Comparison of ENCODE assay signal across 26 cellular contexts in the genomic region with DNA sequence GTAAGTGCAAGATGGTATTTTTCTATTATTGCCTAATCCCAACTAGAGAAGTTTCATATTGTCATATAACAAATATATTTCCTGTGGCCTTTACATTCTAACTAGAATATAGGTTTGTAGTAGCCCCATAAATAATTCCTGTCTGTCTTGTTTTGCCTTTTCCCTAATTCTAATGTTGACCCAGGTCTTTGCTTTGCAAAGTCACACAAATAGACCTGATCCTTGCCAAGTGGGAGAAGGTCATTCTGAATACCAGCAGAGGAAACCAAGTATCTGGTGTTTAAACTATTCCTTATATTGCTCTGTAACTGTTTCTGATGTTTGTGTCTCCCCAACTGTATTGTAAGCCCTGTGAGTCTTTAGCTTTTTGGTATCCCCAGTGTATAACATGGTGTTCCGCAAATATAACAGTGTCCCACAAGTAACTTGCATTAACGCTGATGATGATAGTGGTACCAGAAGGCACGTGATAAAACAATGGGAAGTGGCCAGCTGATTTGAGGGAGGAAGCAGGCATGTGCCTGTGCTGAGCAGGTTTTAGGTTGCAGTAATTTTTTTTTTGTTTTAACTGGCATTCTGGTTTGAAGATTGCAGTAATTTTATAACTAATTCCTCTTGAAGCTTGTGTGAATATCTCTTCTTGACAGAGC. TPM values are rescaled to one million over a fixed set of nuclear protein-coding genes. Genes with fewer than 3 reads are reported as not detected.
DNase-seq lines count a peak whose midpoint lies in the region; ATAC-seq, FAIRE-seq and TF ChIP-seq lines count a peak whose summit lies in the region.
"Had no signal": no experiment of that assay in that cellular context is flagged by ENCODE, and none has a peak within 500 bp of the region (broad histone marks: within the 10 kb centered on the region; RNA-seq: fewer than 3 reads in every experiment).

No MANE protein-coding gene starts in this region.

- H2AFZ ChIP-seq in endothelial cell of umbilical vein (ENCODE audit: low read depth, low read length), result no peak overlapping the region
- H2AFZ ChIP-seq in HepG2 (ENCODE audit: low read length), result no peak overlapping the region
- H2AFZ ChIP-seq: GM23248, neural progenitor cell had no signal

- no peaks in the 10 kb centered on the region for H3K9me3 ChIP-seq in breast epithelium
- H3K9me3 ChIP-seq in endothelial cell of umbilical vein (replicated peaks; ENCODE audit: control insufficient read depth, insufficient read depth, low read length), result no peaks in the 10 kb centered on the region
- H3K9me3 ChIP-seq in HepG2 (ENCODE audit: low read length), result no peaks in the 10 kb centered on the region

- H3K27ac ChIP-seq in breast epithelium, result no peak overlapping the region
- no peak overlapping the region for H3K27ac ChIP-seq in endothelial cell of umbilical vein (ENCODE audit: insufficient read depth, low read depth, low read length)
- H3K27ac ChIP-seq in HepG2 (ENCODE audit: extremely low read length, insufficient read depth, low read length), result no peak overlapping the region
- H3K27ac ChIP-seq in urinary bladder (ENCODE audit: low read depth), result peak overlapping the region; percentile 18
- H3K27ac ChIP-seq: GM23248, neural progenitor cell had no signal

- TF ChIP-seq EP300 in HepG2 (IDR thresholded peaks at IDR 0.05; ENCODE audit: low read depth in 2 of 2, low read length in 2 of 2) (no peak), HepG2 (CRISPR knock-in tag; IDR thresholded peaks at IDR 0.05; ENCODE audit: borderline replicate concordance) (no peak)

- H3K27me3 Mint-ChIP-seq in MCF 10A (ENCODE audit: insufficient read depth, unreplicated experiment), result no peaks in the 10 kb centered on the region
- H3K27me3 Mint-ChIP-seq: activated T-cell treated with anti-CD3 and anti-CD28 coated beads, Interleukin-2, amount 50 U/mL, for 24 hours; CD4-positive, alpha-beta memory T cell had no signal

- BruUV-seq in MCF 10A (replicated peaks; lab: Mats Ljungman, UMichigan) (no TSS peak), endothelial cell of umbilical vein (replicated peaks; lab: Mats Ljungman, UMichigan) (no TSS peak), HepG2 (replicated peaks; lab: Mats Ljungman, UMichigan) (TSS peak; percentile 22)

- no peak for TF ChIP-seq CTCF in MCF 10A (IDR thresholded peaks at IDR 0.05; ENCODE audit: unreplicated experiment)
- TF ChIP-seq CTCF in breast epithelium (IDR thresholded peaks at IDR 0.05), result no peak
- no peak for TF ChIP-seq CTCF in endothelial cell of umbilical vein (IDR thresholded peaks at IDR 0.05; ENCODE audit: extremely low read depth in 1 of 2, insufficient read depth in 1 of 2, low read depth in 1 of 2, low read length in 2 of 2)
- TF ChIP-seq CTCF in HepG2 (CRISPR knock-in tag; IDR thresholded peaks at IDR 0.05), result no peak

- H3K4me3 ChIP-seq in breast epithelium (no peak overlapping the region), endothelial cell of umbilical vein (replicated peaks in 1 of 3; ENCODE audit: insufficient read depth in 1 of 3, low read depth in 1 of 3, low read length in 3 of 3) (no peak overlapping the region), HepG2 (replicated peaks in 1 of 3; ENCODE audit: insufficient read depth in 1 of 3, low read depth in 2 of 3, low read length in 3 of 3) (no peak overlapping the region), urinary bladder (ENCODE audit: low read depth, low read length) (no peak overlapping the region)
- H3K4me3 ChIP-seq: GM23248, neural progenitor cell had no signal

- H3K9me3 Mint-ChIP-seq in MCF 10A (ENCODE audit: unreplicated experiment), result no peaks in the 10 kb centered on the region
- H3K9me3 Mint-ChIP-seq: activated T-cell treated with anti-CD3 and anti-CD28 coated beads, Interleukin-2, amount 50 U/mL, for 24 hours; CD4-positive, alpha-beta memory T cell; neural progenitor cell had no signal

- CTCF ChIA-PET in MCF 10A (lab: Yijun Ruan, JAX), result interaction anchor here (0.7 to 0.9 kb wide), 2 partner anchors 8 to 10 kb away, joined by 3 to 4 read pairs; no protein-coding TSS in a partner anchor
- CTCF ChIA-PET in endothelial cell of umbilical vein (lab: Charles Lee), result no interaction called here
- CTCF ChIA-PET in HepG2 (lab: Yijun Ruan, JAX; ENCODE audit: low intra/inter-chr PET ratio, low total read pairs), result no interaction called here

- H3K9me1 ChIP-seq in endothelial cell of umbilical vein (replicated peaks; ENCODE audit: control insufficient read depth, extremely low read depth, insufficient read depth, low read length), result no peaks in the 10 kb centered on the region

- H3K4me3 Mint-ChIP-seq in MCF 10A (ENCODE audit: unreplicated experiment), result no peak overlapping the region
- H3K4me3 Mint-ChIP-seq: activated T-cell treated with anti-CD3 and anti-CD28 coated beads, Interleukin-2, amount 50 U/mL, for 24 hours; CD4-positive, alpha-beta memory T cell; neural progenitor cell had no signal

- POLR2A ChIA-PET in MCF 10A (lab: Yijun Ruan, JAX), result interaction anchor here (0.6 to 2.1 kb wide), 6 partner anchors 9 to 522 kb away, joined by 3 to 6 read pairs (median 4); no protein-coding TSS in a partner anchor
- POLR2A ChIA-PET in endothelial cell of umbilical vein (lab: Charles Lee), result no interaction called here
- POLR2A ChIA-PET in HepG2 (lab: Yijun Ruan, JAX), result interaction anchor here (4.3 kb wide), 1 partner anchor 11 kb away, joined by 16 read pairs; the partner anchor contains the start of genes HADHA and HADHB

- H3K27me3 ChIP-seq in breast epithelium (no peaks in the 10 kb centered on the region), endothelial cell of umbilical vein (ENCODE audit: control insufficient read depth in 2 of 2, insufficient read depth in 2 of 2, low read length in 2 of 2) (no peaks in the 10 kb centered on the region), HepG2 (ENCODE audit: control insufficient read depth in 1 of 2, insufficient read depth in 2 of 2, low read length in 2 of 2) (no peaks in the 10 kb centered on the region)
- H3K27me3 ChIP-seq: neural progenitor cell had no signal

- no peak for TF ChIP-seq POLR2A in breast epithelium (IDR thresholded peaks at IDR 0.05)
- TF ChIP-seq POLR2A in endothelial cell of umbilical vein (IDR thresholded peaks at IDR 0.05; ENCODE audit: low read depth, low read length), result no peak
- no peak for TF ChIP-seq POLR2A in HepG2 (IDR thresholded peaks at IDR 0.05; ENCODE audit: insufficient read depth in 1 of 2, low read depth in 2 of 2, low read length in 2 of 2)

- H3K79me2 ChIP-seq in endothelial cell of umbilical vein (ENCODE audit: control insufficient read depth, insufficient read depth, low read length), result peaks cover 24% of the 10 kb centered on the region
- peaks cover 34% of the 10 kb centered on the region for H3K79me2 ChIP-seq in HepG2 (ENCODE audit: insufficient read depth, low read length)

- no peaks in the 10 kb centered on the region for H3K4me1 Mint-ChIP-seq in MCF 10A (ENCODE audit: insufficient read depth, unreplicated experiment)
- H3K4me1 Mint-ChIP-seq: neural progenitor cell had no signal

- DNase-seq in MCF 10A (ENCODE audit: unreplicated experiment) (no peak), breast epithelium (ENCODE audit: low spot score in 2 of 2) (no peak), endothelial cell of umbilical vein (ENCODE audit: low read depth, low spot score) (peak; percentile 26), HepG2 (ENCODE audit: low spot score) (no peak), globus pallidus (ENCODE audit: low spot score) (no peak), NCI-H2171 (lab: John Stamatoyannopoulos, UW) (no peak)
- DNase-seq: 8988T; activated CD4-positive, alpha-beta T cell treated with anti-CD3 and anti-CD28 coated beads for 4 hours; activated CD8-positive, alpha-beta memory T cell treated with anti-CD3 and anti-CD28 coated beads for 24 hours; activated gamma-delta T cell; activated T-cell treated with anti-CD3 and anti-CD28 coated beads, Interleukin-2, amount 50 U/mL, for 24 hours; CD4-positive, alpha-beta memory T cell; cerebellar nuclear complex; GM23248; MM.1S; NCI-H1417; NCI-H2029 treated with DMSO at 0.1 percent for 48 hours; NCI-H226; NCI-H69; stimulated activated naive CD4-positive, alpha-beta T cell; T-helper 1 cell had no signal

- WGBS in HepG2 (ENCODE audit: low lambda C conversion rate), result 100% methylated on average over 3 of the region's 3 CpGs
- 62% methylated on average over 3 of the region's 3 CpGs for WGBS in urinary bladder

- no peak for TF ChIP-seq RAD21 in HepG2 (CRISPR knock-in tag; IDR thresholded peaks at IDR 0.05)

- H3K36me3 Mint-ChIP-seq in MCF 10A (ENCODE audit: insufficient read depth, unreplicated experiment), result peaks cover 59% of the 10 kb centered on the region

- no peak for FAIRE-seq in endothelial cell of umbilical vein (lab: Jason Lieb, UNC)
- FAIRE-seq in HepG2 (lab: Jason Lieb, UNC), result no peak
- FAIRE-seq: keratinocyte, urothelium cell line had no signal

- ATAC-seq in HepG2 (no peak), HG02588 (IDR thresholded peaks at IDR 0.05; ENCODE audit: unreplicated experiment) (no peak)

- no peak overlapping the region for H3K9ac ChIP-seq in endothelial cell of umbilical vein (replicated peaks; ENCODE audit: extremely low read depth, insufficient read depth, low read length)
- no peak overlapping the region for H3K9ac ChIP-seq in HepG2 (ENCODE audit: insufficient read depth, low read depth, low read length)
- H3K9ac ChIP-seq: GM23248, neural progenitor cell had no signal

- H3K27ac Mint-ChIP-seq in MCF 10A (ENCODE audit: low read depth, unreplicated experiment), result peak overlapping the region; percentile 28
- H3K27ac Mint-ChIP-seq: activated T-cell treated with anti-CD3 and anti-CD28 coated beads, Interleukin-2, amount 50 U/mL, for 24 hours; CD4-positive, alpha-beta memory T cell; neural progenitor cell had no signal

- in situ Hi-C loops in HepG2 (cut with HindIII; ENCODE audit: extremely low pct_ligation_motif_present, low pct_unique_long_range_greater_than_20kb), result no loop called here

- H3K4me2 ChIP-seq in endothelial cell of umbilical vein (ENCODE audit: insufficient read depth, low read length) (no peak overlapping the region), HepG2 (ENCODE audit: low read depth, low read length) (no peak overlapping the region)
- H3K4me2 ChIP-seq: neural progenitor cell had no signal

- intact Hi-C loops in MCF 10A (cut with micrococcal nuclease), result no loop called here
- intact Hi-C loops in breast epithelium (cut with DNase I; ENCODE audit: low total_unique reads), result no loop called here
- intact Hi-C loops in endothelial cell of umbilical vein (cut with micrococcal nuclease), result no loop called here
- intact Hi-C loops in HepG2 (cut with micrococcal nuclease; ENCODE audit: unreplicated experiment), result no loop called here

- H3K36me3 ChIP-seq in breast epithelium (no peaks in the 10 kb centered on the region), endothelial cell of umbilical vein (ENCODE audit: control insufficient read depth in 2 of 2, extremely low read depth in 1 of 2, insufficient read depth in 2 of 2, low read length in 2 of 2) (peaks cover 0 to 8% of the 10 kb centered on the region in 2 experiments), HepG2 (replicated peaks in 1 of 2; ENCODE audit: control insufficient read depth in 1 of 2, insufficient read depth in 2 of 2, low read length in 2 of 2) (peaks cover 8 to 28% of the 10 kb centered on the region in 2 experiments), urinary bladder (ENCODE audit: insufficient read depth) (no peaks in the 10 kb centered on the region)
- H3K36me3 ChIP-seq: neural progenitor cell had no signal

- H4K20me1 ChIP-seq in endothelial cell of umbilical vein (replicated peaks; ENCODE audit: control insufficient read depth, extremely low read depth, insufficient read depth, low read length) (peaks cover 2% of the 10 kb centered on the region), HepG2 (ENCODE audit: insufficient read depth, low read length) (peaks cover 2% of the 10 kb centered on the region; the same call in 1 of the 2 replicates)

- dilution Hi-C loops in endothelial cell of umbilical vein (cut with MboI; ENCODE audit: extremely low pct_ligation_motif_present, low sequenced_read_pairs), result no loop called here

- H3K4me1 ChIP-seq in breast epithelium, result no peaks in the 10 kb centered on the region
- H3K4me1 ChIP-seq in endothelial cell of umbilical vein (ENCODE audit: control insufficient read depth, extremely low read depth, insufficient read depth, low read length), result no peaks in the 10 kb centered on the region
- H3K4me1 ChIP-seq in HepG2 (ENCODE audit: insufficient read depth, low read length), result peaks cover 30% of the 10 kb centered on the region
- no peaks in the 10 kb centered on the region for H3K4me1 ChIP-seq in urinary bladder (ENCODE audit: insufficient read depth)
- H3K4me1 ChIP-seq: neural progenitor cell had no signal

RNA-seq across cellular contexts. Expression of gene HADHB, which starts 11.1 kb away (rescaled TPM):
- 126 and 143 TPM in 2 replicates for total RNA-seq in MCF 10A (2022)
- 100 to 1,000 TPM; 139 to 157 (median 147) TPM for total RNA-seq in breast epithelium
- 85.6 and 100 TPM in 2 replicates for total RNA-seq in endothelial cell of umbilical vein
- 69.7 and 92.9 TPM in 2 replicates for polyA plus RNA-seq in endothelial cell of umbilical vein
- polyA plus RNA-seq in endothelial cell of umbilical vein (2011; cell fraction: cytosol; rRNA removed), result 77.5 and 86.2 TPM in 2 replicates
- 79.7 and 85.7 TPM in 2 replicates for polyA plus RNA-seq in endothelial cell of umbilical vein (2011; cell fraction: nucleus; rRNA removed)
- 101 and 114 TPM in 2 replicates for polyA plus RNA-seq in endothelial cell of umbilical vein (2012)
- polyA minus RNA-seq in endothelial cell of umbilical vein, result 123 and 157 TPM in 2 replicates
- 39.2 TPM for polyA minus RNA-seq in endothelial cell of umbilical vein (2011; cell fraction: cytosol; rRNA and poly(A)+ RNA removed)
- polyA minus RNA-seq in endothelial cell of umbilical vein (2011; cell fraction: nucleus; rRNA and poly(A)+ RNA removed), result 39.9 and 53.3 TPM in 2 replicates
- 238 and 304 TPM in 2 replicates for total RNA-seq in HepG2 (2016; rRNA removed; fragmentation: Illumina TruSeq; extraction: Trizol)
- total RNA-seq in HepG2 (2016; cell fraction: cytosol; rRNA removed; fragmentation: Illumina TruSeq; extraction: Trizol; ENCODE audit: low read depth), result 27.8 and 28.9 TPM in 2 replicates
- 239 and 297 TPM in 2 replicates for total RNA-seq in HepG2 (2016; cell fraction: insoluble cytoplasmic fraction; rRNA removed; fragmentation: Illumina TruSeq; extraction: Trizol)
- total RNA-seq in HepG2 (2016; cell fraction: membrane; rRNA removed; fragmentation: Illumina TruSeq; extraction: Trizol), result 45.3 and 49.2 TPM in 2 replicates
- 107 and 123 TPM in 2 replicates for total RNA-seq in HepG2 (2016; cell fraction: nucleus; rRNA removed; fragmentation: Illumina TruSeq; extraction: Trizol)
- polyA plus RNA-seq in HepG2 (2011; rRNA removed), result 97.1 and 112 TPM in 2 replicates
- polyA plus RNA-seq in HepG2 (2011; cell fraction: cytosol; rRNA removed), result 101 and 128 TPM in 2 replicates
- 35.3 and 43.0 TPM in 2 replicates for polyA plus RNA-seq in HepG2 (2011; cell fraction: nucleus; rRNA removed)
- 78.1 and 124 TPM in 2 replicates for polyA plus RNA-seq in HepG2 (2012)
- polyA plus RNA-seq in HepG2 (2016; cell fraction: cytosol; fragmentation: Illumina TruSeq; extraction: Trizol; ENCODE audit: low read depth), result 19.4 and 19.7 TPM in 2 replicates
- polyA plus RNA-seq in HepG2 (2016; cell fraction: insoluble cytoplasmic fraction; fragmentation: Illumina TruSeq; extraction: Trizol; ENCODE audit: low read depth), result 261 and 264 TPM in 2 replicates
- polyA plus RNA-seq in HepG2 (2016; cell fraction: membrane; fragmentation: Illumina TruSeq; extraction: Trizol; ENCODE audit: low read depth), result 31.8 and 34.9 TPM in 2 replicates
- polyA plus RNA-seq in HepG2 (2016; cell fraction: nucleus; fragmentation: Illumina TruSeq; extraction: Trizol; ENCODE audit: insufficient read depth, low read depth), result 130 and 134 TPM in 2 replicates
- polyA minus RNA-seq in HepG2 (2011; rRNA and poly(A)+ RNA removed; ENCODE audit: low replicate concordance), result 138 and 239 TPM in 2 replicates
- polyA minus RNA-seq in HepG2 (2011; cell fraction: cytosol; rRNA and poly(A)+ RNA removed), result 86.5 and 95.1 TPM in 2 replicates
- 71.3 and 79.6 TPM in 2 replicates for polyA minus RNA-seq in HepG2 (2011; cell fraction: nucleus; rRNA and poly(A)+ RNA removed)
- total RNA-seq in urinary bladder, result 112 TPM
- polyA plus RNA-seq in urinary bladder, result 105 TPM

RNA-seq across cellular contexts. Expression of gene HADHA, which starts 11.4 kb away (rescaled TPM):
- 132 and 152 TPM in 2 replicates for total RNA-seq in MCF 10A (2022)
- total RNA-seq in breast epithelium, result 100 to 1,000 TPM; 139 to 156 (median 141) TPM
- total RNA-seq in endothelial cell of umbilical vein, result 151 and 158 TPM in 2 replicates
- polyA plus RNA-seq in endothelial cell of umbilical vein, result 67.5 and 79.4 TPM in 2 replicates
- 107 and 113 TPM in 2 replicates for polyA plus RNA-seq in endothelial cell of umbilical vein (2011; cell fraction: cytosol; rRNA removed)
- 88.0 and 107 TPM in 2 replicates for polyA plus RNA-seq in endothelial cell of umbilical vein (2011; cell fraction: nucleus; rRNA removed)
- 203 and 205 TPM in 2 replicates for polyA plus RNA-seq in endothelial cell of umbilical vein (2012)
- polyA minus RNA-seq in endothelial cell of umbilical vein, result 136 and 139 TPM in 2 replicates
- polyA minus RNA-seq in endothelial cell of umbilical vein (2011; cell fraction: cytosol; rRNA and poly(A)+ RNA removed), result 112 TPM
- 40.2 and 50.5 TPM in 2 replicates for polyA minus RNA-seq in endothelial cell of umbilical vein (2011; cell fraction: nucleus; rRNA and poly(A)+ RNA removed)
- 270 and 385 TPM in 2 replicates for total RNA-seq in HepG2 (2016; rRNA removed; fragmentation: Illumina TruSeq; extraction: Trizol)
- total RNA-seq in HepG2 (2016; cell fraction: cytosol; rRNA removed; fragmentation: Illumina TruSeq; extraction: Trizol; ENCODE audit: low read depth), result 28.5 and 37.3 TPM in 2 replicates
- 269 and 366 TPM in 2 replicates for total RNA-seq in HepG2 (2016; cell fraction: insoluble cytoplasmic fraction; rRNA removed; fragmentation: Illumina TruSeq; extraction: Trizol)
- total RNA-seq in HepG2 (2016; cell fraction: membrane; rRNA removed; fragmentation: Illumina TruSeq; extraction: Trizol), result 91.6 and 115 TPM in 2 replicates
- total RNA-seq in HepG2 (2016; cell fraction: nucleus; rRNA removed; fragmentation: Illumina TruSeq; extraction: Trizol), result 133 TPM in 2 replicates
- polyA plus RNA-seq in HepG2 (2011; rRNA removed), result 101 and 102 TPM in 2 replicates
- 101 and 123 TPM in 2 replicates for polyA plus RNA-seq in HepG2 (2011; cell fraction: cytosol; rRNA removed)
- 35.5 and 47.7 TPM in 2 replicates for polyA plus RNA-seq in HepG2 (2011; cell fraction: nucleus; rRNA removed)
- 178 and 209 TPM in 2 replicates for polyA plus RNA-seq in HepG2 (2012)
- 28.3 and 35.5 TPM in 2 replicates for polyA plus RNA-seq in HepG2 (2016; cell fraction: cytosol; fragmentation: Illumina TruSeq; extraction: Trizol; ENCODE audit: low read depth)
- 311 and 319 TPM in 2 replicates for polyA plus RNA-seq in HepG2 (2016; cell fraction: insoluble cytoplasmic fraction; fragmentation: Illumina TruSeq; extraction: Trizol; ENCODE audit: low read depth)
- 67.7 and 83.6 TPM in 2 replicates for polyA plus RNA-seq in HepG2 (2016; cell fraction: membrane; fragmentation: Illumina TruSeq; extraction: Trizol; ENCODE audit: low read depth)
- polyA plus RNA-seq in HepG2 (2016; cell fraction: nucleus; fragmentation: Illumina TruSeq; extraction: Trizol; ENCODE audit: insufficient read depth, low read depth), result 138 and 139 TPM in 2 replicates
- 135 and 171 TPM in 2 replicates for polyA minus RNA-seq in HepG2 (2011; rRNA and poly(A)+ RNA removed; ENCODE audit: low replicate concordance)
- polyA minus RNA-seq in HepG2 (2011; cell fraction: cytosol; rRNA and poly(A)+ RNA removed), result 120 and 132 TPM in 2 replicates
- 57.7 and 75.8 TPM in 2 replicates for polyA minus RNA-seq in HepG2 (2011; cell fraction: nucleus; rRNA and poly(A)+ RNA removed)
- total RNA-seq in urinary bladder, result 122 TPM
- 107 TPM for polyA plus RNA-seq in urinary bladder
